Comparison of ENCODE assay signal across 17 cellular contexts in the genomic region with DNA sequence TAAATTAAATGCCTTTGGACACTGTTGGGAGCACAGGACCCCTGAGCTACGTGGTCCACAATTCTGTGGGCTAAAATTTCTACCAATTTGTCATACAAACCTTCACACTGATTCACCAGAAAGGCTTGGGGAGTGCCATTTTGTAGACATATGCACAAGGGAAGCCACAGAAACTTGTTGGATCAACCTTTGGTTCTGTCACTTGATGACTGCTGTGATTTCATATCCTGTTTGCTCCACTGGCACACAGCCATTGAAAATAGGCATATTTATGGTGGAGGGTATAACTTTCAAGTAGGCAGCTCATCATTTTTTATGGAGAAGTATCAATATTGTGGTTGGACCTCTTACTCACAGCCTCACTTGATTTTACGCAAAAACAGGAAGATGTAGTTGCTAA.
"Had no signal": no experiment of that assay in that cellular context is flagged by ENCODE, and none has a peak within 500 bp of the region (broad histone marks: within the 10 kb centered on the region; RNA-seq: fewer than 3 reads in every experiment).

No MANE protein-coding gene starts in this region.

- H3K9me3 Mint-ChIP-seq: dendritic cell treated with granulocyte-macrophage colony-stimulating factor and Interleukin-4, amounts not matched to agents 40 ng/mL and 50 ng/mL, for 4 days; endodermal cell; naive thymus-derived CD8-positive, alpha-beta T cell had no signal

- H3K4me1 Mint-ChIP-seq: endodermal cell had no signal

- H3K9me3 ChIP-seq: esophagus squamous epithelium, mucosa of descending colon, neutrophil, tibial artery, vagina had no signal

- H3K27me3 ChIP-seq: esophagus squamous epithelium, foreskin keratinocyte, neutrophil, tibial artery, vagina had no signal

- DNase-seq: activated CD4-positive, CD25-positive, alpha-beta regulatory T cell; activated CD8-positive, alpha-beta memory T cell treated with anti-CD3 and anti-CD28 coated beads for 24 hours; activated gamma-delta T cell; cerebellar nuclear complex; endodermal cell; esophagus squamous epithelium; head of caudate nucleus; mucosa of descending colon; naive thymus-derived CD8-positive, alpha-beta T cell; retina; T-helper 2 cell; tibial artery had no signal

- H3K4me3 Mint-ChIP-seq: dendritic cell treated with granulocyte-macrophage colony-stimulating factor and Interleukin-4, amounts not matched to agents 40 ng/mL and 50 ng/mL, for 4 days; endodermal cell; naive thymus-derived CD8-positive, alpha-beta T cell had no signal

- H3K4me1 ChIP-seq: esophagus squamous epithelium, foreskin keratinocyte, vagina had no signal

- H3K27ac Mint-ChIP-seq: dendritic cell treated with granulocyte-macrophage colony-stimulating factor and Interleukin-4, amounts not matched to agents 40 ng/mL and 50 ng/mL, for 4 days; endodermal cell had no signal

- H3K27ac ChIP-seq: esophagus squamous epithelium, foreskin keratinocyte, neutrophil, skin epidermis, tibial artery, vagina had no signal

- H3K27me3 Mint-ChIP-seq: dendritic cell treated with granulocyte-macrophage colony-stimulating factor and Interleukin-4, amounts not matched to agents 40 ng/mL and 50 ng/mL, for 4 days; naive thymus-derived CD8-positive, alpha-beta T cell had no signal

- ATAC-seq: foreskin keratinocyte; mucosa of descending colon; naive thymus-derived CD8-positive, alpha-beta T cell had no signal

- H3K4me3 ChIP-seq: esophagus squamous epithelium, mucosa of descending colon, skin epidermis, tibial artery, vagina had no signal
